ENCODE assay signal across 1 cellular context in the genomic region with DNA sequence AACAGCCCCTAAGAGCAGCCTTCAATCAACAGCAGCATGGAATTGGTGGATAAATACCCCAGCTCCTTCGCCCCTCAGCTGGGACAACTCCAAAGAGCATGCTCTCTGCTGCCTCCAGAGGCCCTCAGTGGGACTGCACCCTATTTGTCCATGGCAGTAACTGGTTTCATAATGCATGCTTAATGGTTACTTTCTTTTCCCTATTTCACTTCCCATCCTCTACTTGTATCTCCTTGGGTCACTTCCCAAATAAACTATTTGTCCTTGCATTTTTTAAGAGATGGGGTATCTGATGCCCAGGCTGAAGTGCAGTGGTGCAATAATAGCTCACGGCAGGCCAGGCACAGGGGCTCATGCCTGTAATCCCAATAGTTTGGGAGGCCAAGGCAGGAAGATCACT.
TF ChIP-seq lines count a peak whose summit lies in the region.

No MANE protein-coding gene starts in this region.

TF ChIP-seq in endothelial cell of umbilical vein, 7 proteins besides CTCF, POLR2A, EP300 and RAD21:
- TF ChIP-seq JUN (IDR thresholded peaks at IDR 0.05; ENCODE audit: borderline replicate concordance, insufficient read depth, insufficient read length, low read depth) (no peak), MYC (IDR thresholded peaks at IDR 0.05; ENCODE audit: low read depth, low read length) (no peak), GATA2 (IDR thresholded peaks at IDR 0.05; ENCODE audit: insufficient read depth, insufficient read length, low read depth, low read length) (no peak), FOS (IDR thresholded peaks at IDR 0.05; ENCODE audit: borderline replicate concordance, insufficient read depth, low read length) (no peak), EZH2 (IDR thresholded peaks at IDR 0.05; ENCODE audit: borderline replicate concordance, low read depth, low read length, severe bottlenecking) (no peak)
TF ChIP-seq in endothelial cell of umbilical vein: peak in this region for 0.
